10 cellular contexts compared by ENCODE assay signal in the genomic region with DNA sequence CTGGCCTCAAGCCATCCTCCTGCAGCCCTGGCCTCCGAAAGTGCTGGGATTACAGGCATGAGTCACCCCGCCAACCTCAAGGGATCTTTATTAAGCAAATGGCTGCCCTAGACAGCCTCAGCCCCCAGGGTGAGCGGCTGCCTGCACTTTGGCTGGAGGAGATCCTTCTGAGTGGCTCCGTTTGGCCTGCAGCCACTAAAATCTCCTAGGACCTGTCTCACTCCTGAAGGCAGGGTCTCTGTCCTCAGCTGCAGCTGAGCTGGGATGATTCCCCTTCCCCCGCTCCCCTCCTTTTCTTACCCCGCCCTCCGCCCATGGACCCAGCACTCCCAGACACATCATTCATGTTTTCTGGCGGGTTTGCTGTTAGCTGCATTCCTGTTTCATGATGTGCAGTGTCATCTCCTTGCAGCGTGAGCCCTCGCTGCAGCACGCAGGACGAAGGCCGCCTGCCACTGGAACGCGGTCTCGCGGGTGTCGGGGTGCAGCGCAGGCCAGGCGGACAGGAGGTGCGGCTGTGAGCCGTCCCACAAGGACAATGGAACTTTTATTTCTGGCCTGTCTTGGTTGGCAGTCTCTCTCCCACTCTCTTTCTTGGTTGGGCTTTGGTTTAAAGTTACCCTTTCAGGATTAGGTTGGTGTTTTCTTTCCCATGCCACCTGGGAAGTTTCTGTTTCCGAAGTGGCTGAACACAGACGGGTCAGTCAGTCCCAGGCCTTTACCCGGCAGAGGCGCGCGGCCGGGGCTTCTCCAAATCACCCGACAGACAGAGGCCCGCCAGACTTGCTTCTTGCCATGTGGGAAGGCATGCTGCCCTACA.
DNase-seq lines count a peak whose midpoint lies in the region; ATAC-seq and TF ChIP-seq lines count a peak whose summit lies in the region.
"Had no signal": no experiment of that assay in that cellular context is flagged by ENCODE, and none has a peak within 500 bp of the region (broad histone marks: within the 10 kb centered on the region; RNA-seq: fewer than 3 reads in every experiment).

No MANE protein-coding gene starts in this region.

- no peaks in the 10 kb centered on the region for H3K36me3 Mint-ChIP-seq in activated CD4-positive, alpha-beta T cell treated with anti-CD3 and anti-CD28 coated beads, Interleukin-2, amount 10 ng/mL, durations not matched to agents 7 days and 5 days (ENCODE audit: low read depth)

- no peaks in the 10 kb centered on the region for H3K9me3 ChIP-seq in GM23248 (ENCODE audit: low read depth)
- H3K9me3 ChIP-seq in SK-N-SH = no peaks in the 10 kb centered on the region
- H3K9me3 ChIP-seq in gastroesophageal sphincter = no peaks in the 10 kb centered on the region
- H3K9me3 ChIP-seq in effector memory CD4-positive, alpha-beta T cell (ENCODE audit: control insufficient read depth, low read length) = no peaks in the 10 kb centered on the region

- POLR2A ChIA-PET in SK-N-SH (lab: Yijun Ruan, JAX) = no interaction called here
- POLR2A ChIA-PET in activated CD4-positive, alpha-beta T cell treated with anti-CD3 and anti-CD28 coated beads, Interleukin-2, amount 10 ng/mL, durations not matched to agents 7 days and 5 days (lab: Charles Lee) = no interaction called here

- H3F3A ChIP-seq in GM23248 (ENCODE audit: insufficient read depth) (peaks cover 35% of the 10 kb centered on the region), SK-N-SH (replicated peaks; ENCODE audit: insufficient read depth) (peaks cover 57% of the 10 kb centered on the region)

- H3K9ac ChIP-seq in GM23248 (peak overlapping the region; percentile 80), SK-N-SH (peak overlapping the region; percentile 80)

- ATAC-seq in gastroesophageal sphincter (peak; percentile 67), GM21528 (IDR thresholded peaks at IDR 0.05; ENCODE audit: low FRiP score, unreplicated experiment) (no peak)

- TF ChIP-seq POLR2A in gastroesophageal sphincter (IDR thresholded peaks at IDR 0.05) = no peak

- H3K4me1 ChIP-seq in GM23248 (ENCODE audit: insufficient read depth) (peaks cover 49% of the 10 kb centered on the region), SK-N-SH (ENCODE audit: control insufficient read depth in 1 of 2, insufficient read depth in 2 of 2, low read depth in 1 of 2, low read length in 1 of 2) (peaks cover 5 to 40% of the 10 kb centered on the region in 2 experiments), gastroesophageal sphincter (peaks cover 0 to 17% (median 9%) of the 10 kb centered on the region in 3 donors)
- H3K4me1 ChIP-seq in effector memory CD4-positive, alpha-beta T cell (ENCODE audit: control insufficient read depth, insufficient read depth, low read length, poor library complexity, severe bottlenecking) = no peaks in the 10 kb centered on the region

- H3K27ac Mint-ChIP-seq in activated CD4-positive, alpha-beta T cell treated with anti-CD3 and anti-CD28 coated beads, Interleukin-2, amount 10 ng/mL, durations not matched to agents 7 days and 5 days = no peak overlapping the region
- H3K27ac Mint-ChIP-seq: T-helper 2 cell treated with Interferon-gamma antibody and Interleukin-4, amounts not matched to agents 5 μg/mL and 100 μg/mL, for 36 hours had no signal

- H4K20me1 ChIP-seq in GM23248 (ENCODE audit: insufficient read depth) = no peaks in the 10 kb centered on the region
- no peaks in the 10 kb centered on the region for H4K20me1 ChIP-seq in SK-N-SH (ENCODE audit: insufficient read depth)

- TF ChIP-seq EP300 in SK-N-SH (IDR thresholded peaks at IDR 0.05; ENCODE audit: borderline replicate concordance in 1 of 2, low read depth in 1 of 2, low read length in 1 of 2) (peak in 1 of 2 experiments; percentile 83; a peak in 2 of 4 replicates), gastroesophageal sphincter (IDR thresholded peaks at IDR 0.05) (no peak)

- H2AFZ ChIP-seq in GM23248 = peak overlapping the region; percentile 78
- peak overlapping the region; percentile 39; the same call in 1 of the 2 replicates for H2AFZ ChIP-seq in SK-N-SH (ENCODE audit: low read depth)

- H3K4me3 ChIP-seq in GM23248 = peak overlapping the region; percentile 56
- H3K4me3 ChIP-seq in SK-N-SH (ENCODE audit: low read depth in 2 of 2, low read length in 1 of 2) = peak overlapping the region; percentile 14 to 43
- H3K4me3 ChIP-seq in gastroesophageal sphincter = peak overlapping the region in 1 of 2 donors; percentile 10
- peak overlapping the region; percentile 2 for H3K4me3 ChIP-seq in retinal pigment epithelial cell (ENCODE audit: low read length)
- H3K4me3 ChIP-seq in effector memory CD4-positive, alpha-beta T cell (ENCODE audit: insufficient read depth, low read depth, low read length, poor library complexity, severe bottlenecking) = no peak overlapping the region

- DNase-seq in GM23248 (peak; percentile 95), SK-N-SH (no peak), retinal pigment epithelial cell (ENCODE audit: low read depth) (peak; percentile 63), NCI-H1417 treated with DMSO at 0.1 percent for 48 hours (lab: John Stamatoyannopoulos, UW) (no peak)
- no peak for DNase-seq in effector memory CD4-positive, alpha-beta T cell
- DNase-seq in activated CD4-positive, alpha-beta T cell treated with anti-CD3 and anti-CD28 coated beads, Interleukin-2, amount 10 ng/mL, durations not matched to agents 7 days and 5 days = no peak

- H3K36me3 ChIP-seq in GM23248 (ENCODE audit: low read depth) (no peaks in the 10 kb centered on the region), SK-N-SH (replicated peaks in 1 of 2; ENCODE audit: control insufficient read depth in 1 of 2, insufficient read depth in 2 of 2, low read length in 1 of 2) (no peaks in the 10 kb centered on the region), gastroesophageal sphincter (no peaks in the 10 kb centered on the region)
- H3K36me3 ChIP-seq in effector memory CD4-positive, alpha-beta T cell (ENCODE audit: control insufficient read depth, insufficient read depth, low read length) = no peaks in the 10 kb centered on the region

- H3K79me2 ChIP-seq in GM23248 (ENCODE audit: insufficient read depth) (no peaks in the 10 kb centered on the region), SK-N-SH (ENCODE audit: insufficient read depth) (no peaks in the 10 kb centered on the region)

- H3K9me3 Mint-ChIP-seq in activated CD4-positive, alpha-beta T cell treated with anti-CD3 and anti-CD28 coated beads, Interleukin-2, amount 10 ng/mL, durations not matched to agents 7 days and 5 days = no peaks in the 10 kb centered on the region
- H3K9me3 Mint-ChIP-seq: T-helper 2 cell treated with Interferon-gamma antibody and Interleukin-4, amounts not matched to agents 5 μg/mL and 100 μg/mL, for 36 hours had no signal

- TF ChIP-seq CTCF in SK-N-SH (IDR thresholded peaks at IDR 0.05) (no peak), gastroesophageal sphincter (IDR thresholded peaks at IDR 0.05) (no peak), retinal pigment epithelial cell (conservative IDR thresholded peaks at IDR 0.05; ENCODE audit: low read depth, low read length) (no peak)

- TF ChIP-seq RAD21 in SK-N-SH (IDR thresholded peaks at IDR 0.05; ENCODE audit: low read length) = no peak

- H3K4me3 Mint-ChIP-seq in activated CD4-positive, alpha-beta T cell treated with anti-CD3 and anti-CD28 coated beads, Interleukin-2, amount 10 ng/mL, durations not matched to agents 7 days and 5 days = no peak overlapping the region
- H3K4me3 Mint-ChIP-seq: T-helper 2 cell treated with Interferon-gamma antibody and Interleukin-4, amounts not matched to agents 5 μg/mL and 100 μg/mL, for 36 hours had no signal

- H3K9me2 ChIP-seq in GM23248 (ENCODE audit: insufficient read depth) (no peaks in the 10 kb centered on the region), SK-N-SH (no peaks in the 10 kb centered on the region)

- 5 to 6% methylated on average over 31 of the region's 31 CpGs for WGBS in GM23248 (ENCODE audit: low coverage in 1 of 2, low lambda C conversion rate in 2 of 2, missing lambda C conversion rate in 2 of 2), 2 experiments
- WGBS in SK-N-SH (ENCODE audit: low lambda C conversion rate) = 9% methylated on average over 31 of the region's 31 CpGs
- 6 to 13% methylated on average over 11 to 15 of the region's 31 CpGs for WGBS in gastroesophageal sphincter (ENCODE audit: low coverage in 1 of 2), 2 donors

- H3K27ac ChIP-seq in GM23248 = peak overlapping the region; percentile 97
- peak overlapping the region; percentile 29 to 98 for H3K27ac ChIP-seq in SK-N-SH (ENCODE audit: low read depth in 2 of 2, low read length in 1 of 2)
- H3K27ac ChIP-seq in gastroesophageal sphincter = peak overlapping the region in 1 of 4 donors; percentile 12
- H3K27ac ChIP-seq in effector memory CD4-positive, alpha-beta T cell (ENCODE audit: insufficient read depth, low read length, poor library complexity, severe bottlenecking) = no peak overlapping the region
- H3K27ac ChIP-seq: HL-60 had no signal

- no peaks in the 10 kb centered on the region for H3K27me3 ChIP-seq in GM23248 (replicated peaks; ENCODE audit: insufficient read depth)
- no peaks in the 10 kb centered on the region for H3K27me3 ChIP-seq in SK-N-SH (ENCODE audit: insufficient read depth)
- peaks cover 85% of the 10 kb centered on the region for H3K27me3 ChIP-seq in gastroesophageal sphincter
- H3K27me3 ChIP-seq in effector memory CD4-positive, alpha-beta T cell (replicated peaks; ENCODE audit: control insufficient read depth, insufficient read depth, low read length, poor library complexity, severe bottlenecking) = peaks cover 16% of the 10 kb centered on the region

- peaks cover 78% of the 10 kb centered on the region for H3K27me3 Mint-ChIP-seq in activated CD4-positive, alpha-beta T cell treated with anti-CD3 and anti-CD28 coated beads, Interleukin-2, amount 10 ng/mL, durations not matched to agents 7 days and 5 days

- in situ Hi-C loops in GM23248 (cut with MboI) = loop anchor here (25.0 kb wide), 1 partner anchor 126 kb away; a partner anchor contains a TSS

- H3K4me2 ChIP-seq in GM23248 (ENCODE audit: unreplicated experiment) = peak overlapping the region; percentile 82
- peak overlapping the region; percentile 79 for H3K4me2 ChIP-seq in SK-N-SH

- H3K4me1 Mint-ChIP-seq in activated CD4-positive, alpha-beta T cell treated with anti-CD3 and anti-CD28 coated beads, Interleukin-2, amount 10 ng/mL, durations not matched to agents 7 days and 5 days = peaks cover 3% of the 10 kb centered on the region

- CTCF ChIA-PET in SK-N-SH (lab: Yijun Ruan, JAX) = interaction anchor here (0.9 to 3.0 kb wide), 4 partner anchors 11 to 142 kb away, joined by 3 to 11 read pairs (median 6); no protein-coding TSS in a partner anchor
- CTCF ChIA-PET in activated CD4-positive, alpha-beta T cell treated with anti-CD3 and anti-CD28 coated beads, Interleukin-2, amount 10 ng/mL, durations not matched to agents 7 days and 5 days (lab: Charles Lee) = no interaction called here

TF ChIP-seq in SK-N-SH, 30 proteins besides CTCF, POLR2A, EP300 and RAD21 (continues in another document):
- no peak for TF ChIP-seq RCOR1 (IDR thresholded peaks at IDR 0.05; ENCODE audit: low read length)

Comparison
In these comparisons a context has a peak if more than half of its experiments do, and no peak if none do; other contexts are left out.
1. DNase-seq: peak in GM23248 (single experiment) and retinal pigment epithelial cell (single experiment); none in SK-N-SH (single experiment), effector memory CD4-positive, alpha-beta T cell (0 of 3), activated CD4-positive, alpha-beta T cell treated with anti-CD3 and anti-CD28 coated beads, Interleukin-2, amount 10 ng/mL, durations not matched to agents 7 days and 5 days (single experiment) and NCI-H1417 treated with DMSO at 0.1 percent for 48 hours (single experiment).